8 cellular contexts compared by ENCODE assay signal in genomic region chr10:13161267-13162012, GRCh38.
DNase-seq lines count a peak whose midpoint lies in the region; ATAC-seq lines count a peak whose summit lies in the region.

Gene MCM10 (plus strand): TSS chr10:13161558. CDS start chr10:13164203, 2,645 bp downstream.

- peak; percentile 100 for ATAC-seq in HG03460 (IDR thresholded peaks at IDR 0.05; ENCODE audit: unreplicated experiment)

- no peaks in the 10 kb centered on the region for H3K9me3 ChIP-seq in BLaER1 treated with 17β-estradiol and CSF1 and Interleukin-3, amounts not matched to agents 10 nM and 100 nM (replicated peaks in 1 of 11)

- peaks cover 0 to 30% (median 26%) of the 10 kb centered on the region in 11 experiments; a peak in 16 of 22 replicates for H3K36me3 ChIP-seq in BLaER1 treated with 17β-estradiol and CSF1 and Interleukin-3, amounts not matched to agents 10 nM and 100 nM

- peaks cover 14 to 31% (median 21%) of the 10 kb centered on the region in 10 experiments for H3K4me1 ChIP-seq in BLaER1 treated with 17β-estradiol and CSF1 and Interleukin-3, amounts not matched to agents 10 nM and 100 nM

- H3K27ac ChIP-seq in BLaER1 treated with 17β-estradiol and CSF1 and Interleukin-3, amounts not matched to agents 10 nM and 100 nM = peak within 1 kb of the TSS in 9 of 11 experiments; percentile 31 to 87 (median 81); a peak in 19 of 22 replicates

- DNase-seq in GM19240 (ENCODE audit: insufficient read length, low spot score) (peak; percentile 99), NCI-H524 treated with DMSO at 0.1 percent for 48 hours (lab: John Stamatoyannopoulos, UW) (peak; percentile 50), cortex of kidney (lab: John Stamatoyannopoulos, UW) (peak; percentile 54), left kidney (ENCODE audit: low read depth, low spot score) (peak; percentile 100)
- peak; percentile 96 to 98 for DNase-seq in activated CD4-positive, alpha-beta T cell treated with anti-CD3 and anti-CD28 coated beads for 4 hours
- DNase-seq in stimulated activated CD4-positive, alpha-beta T cell treated with anti-CD3 and anti-CD28 coated beads, Interleukin-2, amount 100 ng/mL, for 24 hours = peak; percentile 98

- H3K27me3 ChIP-seq in BLaER1 treated with 17β-estradiol and CSF1 and Interleukin-3, amounts not matched to agents 10 nM and 100 nM = no peaks in the 10 kb centered on the region

- peak within 1 kb of the TSS; percentile 78 to 93 (median 90) for H3K4me2 ChIP-seq in BLaER1 treated with 17β-estradiol and CSF1 and Interleukin-3, amounts not matched to agents 10 nM and 100 nM

- peak within 1 kb of the TSS in 10 of 11 experiments; percentile 60 to 90 (median 84); a peak in 20 of 22 replicates for H3K9ac ChIP-seq in BLaER1 treated with 17β-estradiol and CSF1 and Interleukin-3, amounts not matched to agents 10 nM and 100 nM

- H3K4me3 ChIP-seq in BLaER1 treated with 17β-estradiol and CSF1 and Interleukin-3, amounts not matched to agents 10 nM and 100 nM = peak within 1 kb of the TSS; percentile 56 to 92 (median 80)

- H4K20me1 ChIP-seq in BLaER1 treated with 17β-estradiol and CSF1 and Interleukin-3, amounts not matched to agents 10 nM and 100 nM = peaks cover 0 to 18% (median 5%) of the 10 kb centered on the region in 11 experiments; a peak in 6 of 22 replicates

Comparison
In these comparisons a context has a peak if more than half of its experiments do, and no peak if none do; other contexts are left out.
1. Peak in every context shown above with its lines: DNase-seq, ATAC-seq, H3K4me3 ChIP-seq and H3K27ac ChIP-seq.
2. DNase-seq: peak in every context shown above with its lines; median percentile 100 in left kidney; 99 in GM19240; 98 in stimulated activated CD4-positive, alpha-beta T cell treated with anti-CD3 and anti-CD28 coated beads, Interleukin-2, amount 100 ng/mL, for 24 hours; 97 in activated CD4-positive, alpha-beta T cell treated with anti-CD3 and anti-CD28 coated beads for 4 hours; 54 in cortex of kidney; 50 in NCI-H524 treated with DMSO at 0.1 percent for 48 hours.